In the genomic region with DNA sequence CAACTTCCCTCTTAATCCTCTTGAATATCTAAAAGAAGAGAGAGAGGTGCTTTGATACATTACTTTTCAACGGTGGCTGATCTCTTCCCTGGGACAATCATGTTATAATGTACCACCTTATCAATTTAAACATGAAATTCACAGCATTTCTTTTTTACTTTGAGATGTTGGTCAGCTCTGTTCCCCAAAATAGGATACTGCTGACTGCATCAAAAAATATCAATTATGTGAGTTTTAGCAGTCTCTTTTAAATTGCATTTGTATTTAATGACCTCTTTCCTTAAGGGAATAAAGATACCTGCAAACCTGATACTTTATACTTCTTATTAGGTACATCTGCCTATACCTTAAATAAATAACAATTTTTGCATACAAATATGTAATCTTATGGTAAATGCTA, we compare ENCODE assay signal across 3 cellular contexts.
TF ChIP-seq lines count a peak whose summit lies in the region.

No MANE protein-coding gene starts in this region.

TF ChIP-seq in HepG2, 621 proteins besides CTCF, POLR2A, EP300 and RAD21:
- TF ChIP-seq ZBTB49 (CRISPR knock-in tag; IDR thresholded peaks at IDR 0.05; ENCODE audit: borderline replicate concordance) (no peak), ZNF720 (CRISPR knock-in tag; IDR thresholded peaks at IDR 0.05) (no peak), MAFF (IDR thresholded peaks at IDR 0.05; ENCODE audit: low read depth, low read length) (peak; percentile 51), MAFK (conservative IDR thresholded peaks at IDR 0.05 in 1 of 2, IDR thresholded peaks at IDR 0.05 in 1 of 2; ENCODE audit: low read length in 2 of 2) (peak in 1 of 2 experiments; percentile 67; a peak in 2 of 4 replicates)

TF ChIP-seq in A549, 52 proteins besides CTCF, POLR2A, EP300 and RAD21:
- TF ChIP-seq MAFK (IDR thresholded peaks at IDR 0.05; ENCODE audit: partially characterized antibody) (peak; percentile 43), RFX5 (IDR thresholded peaks at IDR 0.05) (no peak), EHF (CRISPR knock-in tag; IDR thresholded peaks at IDR 0.05) (no peak)
- TF ChIP-seq, protein P1, sequence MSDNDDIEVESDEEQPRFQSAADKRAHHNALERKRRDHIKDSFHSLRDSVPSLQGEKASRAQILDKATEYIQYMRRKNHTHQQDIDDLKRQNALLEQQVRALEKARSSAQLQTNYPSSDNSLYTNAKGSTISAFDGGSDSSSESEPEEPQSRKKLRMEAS (IDR thresholded peaks at IDR 0.05) = no peak
- TF ChIP-seq, protein P2, sequence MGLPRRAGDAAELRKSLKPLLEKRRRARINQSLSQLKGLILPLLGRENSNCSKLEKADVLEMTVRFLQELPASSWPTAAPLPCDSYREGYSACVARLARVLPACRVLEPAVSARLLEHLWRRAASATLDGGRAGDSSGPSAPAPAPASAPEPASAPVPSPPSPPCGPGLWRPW (IDR thresholded peaks at IDR 0.05) = no peak
TF ChIP-seq in A549: peak in this region for 1.

TF ChIP-seq in IMR-90, 13 proteins besides CTCF, POLR2A, EP300 and RAD21:
- no peak for TF ChIP-seq FOS (IDR thresholded peaks at IDR 0.05; ENCODE audit: low read depth, low read length)
- peak; percentile 46 for TF ChIP-seq MAFK (IDR thresholded peaks at IDR 0.05; ENCODE audit: low read depth, low read length)
- no peak for TF ChIP-seq CHD1 (IDR thresholded peaks at IDR 0.05; ENCODE audit: low read depth, low read length)
